Comparison of ENCODE assay signal across 18 cellular contexts in genomic region chr5:31449962-31450361, GRCh38.
A peak's percentile ranks its signal among the peaks of the same experiment; 100 is the strongest.
DNase-seq lines count a peak whose midpoint lies in the region; ATAC-seq, FAIRE-seq and TF ChIP-seq lines count a peak whose summit lies in the region.
"Had no signal": no experiment of that assay in that cellular context is flagged by ENCODE, and none has a peak within 500 bp of the region (broad histone marks: within the 10 kb centered on the region; RNA-seq: fewer than 3 reads in every experiment).

No MANE protein-coding gene starts in this region.

- ATAC-seq in IMR-90 (ENCODE audit: low read depth), result no peak
- no peak for ATAC-seq in GM21619 (IDR thresholded peaks at IDR 0.05; ENCODE audit: unreplicated experiment)
- ATAC-seq: CD8-positive, alpha-beta T cell; GM23338; HepG2 had no signal

- peak; percentile 3 for FAIRE-seq in frontal cortex (lab: Jason Lieb, UNC)
- FAIRE-seq: GM12891, H54, HepG2 had no signal

- H4K20me1 ChIP-seq in DOHH2 (ENCODE audit: control insufficient read depth, insufficient read depth, low read depth, low read length) (no peaks in the 10 kb centered on the region), IMR-90 (ENCODE audit: insufficient read depth, low read length) (no peaks in the 10 kb centered on the region)
- H4K20me1 ChIP-seq: BLaER1 treated with 17β-estradiol and CSF1 and Interleukin-3, amounts not matched to agents 10 nM and 100 nM had no signal

- H3K36me3 ChIP-seq in DOHH2 (ENCODE audit: control insufficient read depth, low read length) (peaks cover 62% of the 10 kb centered on the region), IMR-90 (ENCODE audit: control insufficient read depth, insufficient read depth, low read length) (peaks cover 11% of the 10 kb centered on the region)

- H3K14ac ChIP-seq in IMR-90 (replicated peaks; ENCODE audit: low read depth, low read length), result no peak overlapping the region

- POLR2A ChIA-PET in IMR-90 (lab: Charles Lee; ENCODE audit: unreplicated experiment), result no interaction called here

- H2AK9ac ChIP-seq in IMR-90 (replicated peaks; ENCODE audit: low read depth, low read length, poor library complexity), result no peak overlapping the region

- CTCF ChIA-PET in IMR-90 (lab: Yijun Ruan, JAX), result no interaction called here

- no peak overlapping the region for H3K4me3 ChIP-seq in DOHH2 (ENCODE audit: low read length)
- no peak overlapping the region for H3K4me3 ChIP-seq in IMR-90 (ENCODE audit: insufficient read depth, low read depth, low read length)
- H3K4me3 ChIP-seq: BLaER1 treated with 17β-estradiol and CSF1 and Interleukin-3, amounts not matched to agents 10 nM and 100 nM; GM23338 had no signal

- no peak overlapping the region for H3K27ac ChIP-seq in DOHH2 (ENCODE audit: low read depth, low read length)
- no peak overlapping the region for H3K27ac ChIP-seq in IMR-90 (ENCODE audit: insufficient read depth, low read length)
- H3K27ac ChIP-seq: BLaER1 treated with 17β-estradiol and CSF1 and Interleukin-3, amounts not matched to agents 10 nM and 100 nM had no signal

- in situ Hi-C loops in IMR-90 (cut with MboI; ENCODE audit: low sequenced_read_pairs), result no loop called here

- H3K9me1 ChIP-seq in IMR-90 (ENCODE audit: insufficient read depth, low read length), result no peaks in the 10 kb centered on the region

- no peak overlapping the region for H3K56ac ChIP-seq in IMR-90 (ENCODE audit: extremely low read depth, insufficient read depth, low read length)

- H3K4me2 ChIP-seq in DOHH2 (ENCODE audit: low read length) (peak overlapping the region; percentile 5; the same call in 1 of the 2 replicates), IMR-90 (ENCODE audit: low read depth, low read length) (no peak overlapping the region)
- H3K4me2 ChIP-seq: GM23338 had no signal

- H3K27me3 ChIP-seq in DOHH2 (ENCODE audit: control insufficient read depth, low read length) (no peaks in the 10 kb centered on the region), IMR-90 (ENCODE audit: control insufficient read depth, insufficient read depth, low read length) (no peaks in the 10 kb centered on the region)
- H3K27me3 ChIP-seq: BLaER1 treated with 17β-estradiol and CSF1 and Interleukin-3, amounts not matched to agents 10 nM and 100 nM had no signal

- DNase-seq in IMR-90 (no peak), frontal cortex (ENCODE audit: low spot score in 2 of 2) (no peak), putamen (ENCODE audit: low spot score) (no peak), hippocampal formation (lab: John Stamatoyannopoulos, UW) (no peak)
- DNase-seq in activated effector memory CD4-positive, alpha-beta T cell treated with Interleukin-2 at 50 U/mL for 16 hours, result no peak
- DNase-seq: 8988T; Calu3; CD8-positive, alpha-beta T cell; DMS79 treated with DMSO at 0.1 percent for 48 hours; EL; HCEC 1CT had no signal

- H2AFZ ChIP-seq in IMR-90 (replicated peaks; ENCODE audit: low read length, poor library complexity), result no peak overlapping the region
- H2AFZ ChIP-seq: GM23338 had no signal

- H4K5ac ChIP-seq in IMR-90 (ENCODE audit: low read depth, low read length), result no peak overlapping the region

- H3K79me1 ChIP-seq in IMR-90 (ENCODE audit: low read depth in 1 of 2, low read length in 2 of 2), result peaks cover 2 to 8% of the 10 kb centered on the region in 2 experiments

- H3F3A ChIP-seq in DOHH2 (ENCODE audit: control insufficient read depth, insufficient read depth), result no peaks in the 10 kb centered on the region

- no peak overlapping the region for H3K23ac ChIP-seq in IMR-90 (ENCODE audit: low read depth, low read length)

- H4K8ac ChIP-seq in IMR-90 (ENCODE audit: low read depth in 2 of 2, low read length in 2 of 2), result no peak overlapping the region

- no peak overlapping the region for H2AK5ac ChIP-seq in IMR-90 (ENCODE audit: low read depth, low read length)

- H3K4me1 ChIP-seq in DOHH2 (ENCODE audit: control insufficient read depth, low read length) (peaks cover 10% of the 10 kb centered on the region), IMR-90 (ENCODE audit: control insufficient read depth, insufficient read depth, low read length) (peaks cover 7% of the 10 kb centered on the region; the same call in 1 of the 2 replicates)

- no peak overlapping the region for H2BK120ac ChIP-seq in IMR-90 (ENCODE audit: low read depth, low read length)

- intact Hi-C loops in IMR-90 (cut with micrococcal nuclease), result no loop called here

- H3K9me3 ChIP-seq in DOHH2 (ENCODE audit: control insufficient read depth, insufficient read depth, low read length) (no peaks in the 10 kb centered on the region), IMR-90 (ENCODE audit: control insufficient read depth, insufficient read depth, low read length) (no peaks in the 10 kb centered on the region)

- no peaks in the 10 kb centered on the region for H3K9me2 ChIP-seq in DOHH2 (replicated peaks; ENCODE audit: control insufficient read depth, low read length)

- H2BK20ac ChIP-seq in IMR-90 (ENCODE audit: low read depth, low read length), result no peak overlapping the region

- H3K9ac ChIP-seq in IMR-90 (ENCODE audit: low read depth, low read length), result no peak overlapping the region
- H3K9ac ChIP-seq: BLaER1 treated with 17β-estradiol and CSF1 and Interleukin-3, amounts not matched to agents 10 nM and 100 nM had no signal

- H3K18ac ChIP-seq in IMR-90 (ENCODE audit: low read depth, low read length), result no peak overlapping the region

- no TSS peak for BruUV-seq in IMR-90 (replicated peaks; lab: Mats Ljungman, UMichigan)

- TF ChIP-seq RAD21 in IMR-90 (IDR thresholded peaks at IDR 0.05; ENCODE audit: low read length), result no peak

- no peaks in the 10 kb centered on the region for H3K79me2 ChIP-seq in DOHH2 (ENCODE audit: control insufficient read depth, low read length)

- dilution Hi-C loops in IMR-90 (cut with HindIII; ENCODE audit: low sequenced_read_pairs, unreplicated experiment), result no loop called here

- H2BK15ac ChIP-seq in IMR-90 (ENCODE audit: low read depth, low read length), result no peak overlapping the region

- peak overlapping the region; percentile 61 for H2BK5ac ChIP-seq in IMR-90 (ENCODE audit: low read depth, low read length, poor library complexity, severe bottlenecking)

- no peak for TF ChIP-seq POLR2A in IMR-90 (IDR thresholded peaks at IDR 0.05; ENCODE audit: low read depth, low read length)

- no peak overlapping the region for H3K4ac ChIP-seq in IMR-90 (ENCODE audit: low read depth, low read length)

- no peak overlapping the region for H4K91ac ChIP-seq in IMR-90 (ENCODE audit: insufficient read depth, low read depth, low read length)

- no peak for TF ChIP-seq CTCF in DOHH2 (IDR thresholded peaks at IDR 0.05; ENCODE audit: low read depth, low read length, poor library complexity, severe bottlenecking)
- TF ChIP-seq CTCF in IMR-90 (conservative IDR thresholded peaks at IDR 0.05; ENCODE audit: low read depth, low read length), result no peak

- no CpG with 5 or more reads among the region's 1 CpG for WGBS in IMR-90 (ENCODE audit: extremely low coverage in 2 of 2, insufficient read length in 1 of 2), 2 experiments

TF ChIP-seq in IMR-90, 13 proteins besides CTCF, POLR2A, EP300 and RAD21:
- no peak for TF ChIP-seq RCOR1 (IDR thresholded peaks at IDR 0.05; ENCODE audit: insufficient replicate concordance, low read length)
- TF ChIP-seq NFE2L2 (IDR thresholded peaks at IDR 0.05; ENCODE audit: low read depth, low read length), result no peak
- TF ChIP-seq BHLHE40 (IDR thresholded peaks at IDR 0.05; ENCODE audit: low read depth, low read length), result no peak
- no peak for TF ChIP-seq MAFK (IDR thresholded peaks at IDR 0.05; ENCODE audit: low read depth, low read length)
- TF ChIP-seq ELK1 (IDR thresholded peaks at IDR 0.05; ENCODE audit: borderline replicate concordance, low read depth, low read length), result no peak
- no peak for TF ChIP-seq CEBPB (IDR thresholded peaks at IDR 0.05; ENCODE audit: low read depth, low read length)
- TF ChIP-seq USF2 (IDR thresholded peaks at IDR 0.05; ENCODE audit: low read depth, low read length), result no peak
- TF ChIP-seq MAZ (IDR thresholded peaks at IDR 0.05; ENCODE audit: borderline replicate concordance, low read depth, low read length), result no peak
- TF ChIP-seq CHD1 (IDR thresholded peaks at IDR 0.05; ENCODE audit: low read depth, low read length), result no peak
- TF ChIP-seq SMC3 (IDR thresholded peaks at IDR 0.05; ENCODE audit: low read depth, low read length), result no peak
- TF ChIP-seq FOS (IDR thresholded peaks at IDR 0.05; ENCODE audit: low read depth, low read length), result no peak
- no peak for TF ChIP-seq RFX5 (IDR thresholded peaks at IDR 0.05; ENCODE audit: low read depth, low read length)
- TF ChIP-seq MXI1 (IDR thresholded peaks at IDR 0.05; ENCODE audit: borderline replicate concordance, low read depth, low read length), result no peak
